In genomic region chr5:67992919-67993318, GRCh38 we compare ENCODE assay signal across 24 cellular contexts.
A peak's percentile ranks its signal among the peaks of the same experiment; 100 is the strongest.
DNase-seq lines count a peak whose midpoint lies in the region; FAIRE-seq and TF ChIP-seq lines count a peak whose summit lies in the region.
"Had no signal": no experiment of that assay in that cellular context is flagged by ENCODE, and none has a peak within 500 bp of the region (broad histone marks: within the 10 kb centered on the region; RNA-seq: fewer than 3 reads in every experiment).

No MANE protein-coding gene starts in this region.

- H2BK5ac ChIP-seq in mesenchymal stem cell (ENCODE audit: low read depth, low read length, poor library complexity, severe bottlenecking) (no peak overlapping the region), neuronal stem cell (ENCODE audit: low read length) (no peak overlapping the region)

- H3K27me3 ChIP-seq in keratinocyte (ENCODE audit: control insufficient read depth, extremely low read depth, insufficient read depth, low read length) (no peaks in the 10 kb centered on the region), mesenchymal stem cell (ENCODE audit: control insufficient read depth in 1 of 2, insufficient read depth in 1 of 2, low read length in 2 of 2) (no peaks in the 10 kb centered on the region), neuronal stem cell (ENCODE audit: control insufficient read depth in 3 of 3, insufficient read depth in 3 of 3, low read depth in 1 of 3, low read length in 3 of 3) (no peaks in the 10 kb centered on the region)

- 100% methylated on average over 1 of the region's 3 CpGs for WGBS in mesenchymal stem cell
- no CpG with 5 or more reads among the region's 3 CpGs for WGBS in neuronal stem cell (ENCODE audit: extremely low coverage in 2 of 2, insufficient read length in 2 of 2, insufficient replicate concordance in 1 of 2), 2 donors

- H3K4ac ChIP-seq in mesenchymal stem cell (ENCODE audit: low read depth in 1 of 2, low read length in 2 of 2) (no peak overlapping the region), neuronal stem cell (ENCODE audit: low read length) (no peak overlapping the region)

- H2AFZ ChIP-seq in keratinocyte (ENCODE audit: control insufficient read depth, low read length): no peak overlapping the region
- no peak overlapping the region for H2AFZ ChIP-seq in mesenchymal stem cell (ENCODE audit: low read depth, low read length)
- no peak overlapping the region for H2AFZ ChIP-seq in neuronal stem cell (ENCODE audit: low read length)
- H2AFZ ChIP-seq: PC-9 had no signal

- H3K27ac ChIP-seq in keratinocyte (ENCODE audit: control insufficient read depth, insufficient read depth, low read length) (no peak overlapping the region), mesenchymal stem cell (ENCODE audit: low read length, poor library complexity, severe bottlenecking) (no peak overlapping the region), neuronal stem cell (replicated peaks; ENCODE audit: low read length) (no peak overlapping the region)
- H3K27ac ChIP-seq: coronary artery, PC-9, prostate gland had no signal

- no peak overlapping the region for H3K18ac ChIP-seq in mesenchymal stem cell (ENCODE audit: low read depth in 1 of 2, low read length in 2 of 2)
- H3K18ac ChIP-seq in neuronal stem cell (ENCODE audit: low read length): no peak overlapping the region

- H3K9ac ChIP-seq in keratinocyte (ENCODE audit: control insufficient read depth, extremely low read depth, insufficient read depth, low read length) (no peak overlapping the region), mesenchymal stem cell (ENCODE audit: low read length) (no peak overlapping the region), neuronal stem cell (ENCODE audit: low read depth, low read length, poor library complexity) (no peak overlapping the region)

- H3K27ac Mint-ChIP-seq in chondrocyte (ENCODE audit: unreplicated experiment): peak overlapping the region; percentile 1
- H3K27ac Mint-ChIP-seq: natural killer cell treated with Interleukin-12 subunit alpha and Interleukin-12 subunit beta and Interleukin-15 and Interleukin-18, amount 100 ng/mL, for 72 hours; T-helper 1 cell treated with Interleukin-12 subunit alpha and Interleukin-12 subunit beta and Interleukin-4 antibody, amounts not matched to agents 30 μg/mL and 1 μg/mL, for 36 hours had no signal

- H3K4me3 ChIP-seq in keratinocyte (ENCODE audit: control insufficient read depth in 2 of 3, extremely low read depth in 1 of 3, insufficient read depth in 2 of 3, low read depth in 1 of 3, low read length in 3 of 3) (no peak overlapping the region), mesenchymal stem cell (ENCODE audit: insufficient read depth in 1 of 2, low read depth in 1 of 2, low read length in 2 of 2) (no peak overlapping the region), neuronal stem cell (ENCODE audit: low read length in 2 of 2) (no peak overlapping the region)
- H3K4me3 ChIP-seq: coronary artery, lung, PC-9, prostate gland had no signal

- no peaks in the 10 kb centered on the region for H3K9me3 Mint-ChIP-seq in chondrocyte (ENCODE audit: low read depth)
- H3K9me3 Mint-ChIP-seq: natural killer cell treated with Interleukin-12 subunit alpha and Interleukin-12 subunit beta and Interleukin-15 and Interleukin-18, amount 100 ng/mL, for 72 hours; T-helper 1 cell treated with Interleukin-12 subunit alpha and Interleukin-12 subunit beta and Interleukin-4 antibody, amounts not matched to agents 30 μg/mL and 1 μg/mL, for 36 hours had no signal

- H3K23ac ChIP-seq in mesenchymal stem cell (ENCODE audit: low read length in 2 of 2): no peak overlapping the region
- no peak overlapping the region for H3K23ac ChIP-seq in neuronal stem cell (ENCODE audit: low read depth, low read length, poor library complexity)

- H2BK12ac ChIP-seq in mesenchymal stem cell (ENCODE audit: low read length in 2 of 2): peak overlapping the region in 1 of 2 experiments; percentile 56
- no peak overlapping the region for H2BK12ac ChIP-seq in neuronal stem cell (ENCODE audit: low read length)

- H3K14ac ChIP-seq in mesenchymal stem cell (ENCODE audit: low read length in 2 of 2) (no peak overlapping the region), neuronal stem cell (ENCODE audit: low read length) (no peak overlapping the region)

- no peak for TF ChIP-seq CTCF in chondrocyte (IDR thresholded peaks at IDR 0.05)
- TF ChIP-seq CTCF in keratinocyte (optimal IDR thresholded peaks at IDR 0.05 in 1 of 3, IDR thresholded peaks at IDR 0.05 in 1 of 3, conservative IDR thresholded peaks at IDR 0.05 in 1 of 3; ENCODE audit: extremely low read depth in 1 of 3, insufficient read depth in 2 of 3, low read length in 3 of 3): no peak

- H3K79me2 ChIP-seq in keratinocyte (ENCODE audit: control insufficient read depth, insufficient read depth, low read length): no peaks in the 10 kb centered on the region

- H2AK5ac ChIP-seq in mesenchymal stem cell (ENCODE audit: low read length, severe bottlenecking) (no peak overlapping the region), neuronal stem cell (ENCODE audit: low read depth, low read length) (no peak overlapping the region)

- H3K4me1 ChIP-seq in keratinocyte (ENCODE audit: control insufficient read depth, extremely low read depth, insufficient read depth, low read length): no peaks in the 10 kb centered on the region
- H3K4me1 ChIP-seq in mesenchymal stem cell (ENCODE audit: control insufficient read depth, insufficient read depth, low read depth, low read length): peaks cover 1% of the 10 kb centered on the region
- no peaks in the 10 kb centered on the region for H3K4me1 ChIP-seq in neuronal stem cell (ENCODE audit: control insufficient read depth in 2 of 2, insufficient read depth in 1 of 2, low read depth in 1 of 2, low read length in 2 of 2)
- H3K4me1 ChIP-seq: prostate gland had no signal

- H2BK120ac ChIP-seq in mesenchymal stem cell (ENCODE audit: low read depth, low read length) (no peak overlapping the region), neuronal stem cell (ENCODE audit: low read depth, low read length) (no peak overlapping the region)

- no peaks in the 10 kb centered on the region for H3K79me1 ChIP-seq in mesenchymal stem cell (replicated peaks; ENCODE audit: low read length, poor library complexity, severe bottlenecking)
- no peaks in the 10 kb centered on the region for H3K79me1 ChIP-seq in neuronal stem cell (ENCODE audit: low read depth, low read length)

- H3K27me3 Mint-ChIP-seq in chondrocyte (ENCODE audit: low read depth): no peaks in the 10 kb centered on the region

- DNase-seq in AG08395 (ENCODE audit: low spot score): peak; percentile 60
- peak; percentile 40 for DNase-seq in M059J (ENCODE audit: low read depth)
- DNase-seq in chondrocyte (ENCODE audit: low spot score): no peak
- DNase-seq in keratinocyte (ENCODE audit: low read depth, low spot score): no peak
- no peak for DNase-seq in mesenchymal stem cell
- no peak for DNase-seq in H4 (ENCODE audit: low spot score)
- DNase-seq in NCI-H526 (lab: John Stamatoyannopoulos, UW): no peak
- no peak for DNase-seq in neuronal stem cell (ENCODE audit: low spot score)
- DNase-seq: activated CD8-positive, alpha-beta memory T cell treated with anti-CD3 and anti-CD28 coated beads, Interleukin-2, amount 50 U/mL, for 48 hours; activated naive CD4-positive, alpha-beta T cell; anterior cingulate cortex; DMS153; glutamatergic neuron; NCI-H1436; NCI-H774; PC-9; stimulated activated CD4-positive, alpha-beta T cell treated with anti-CD3 and anti-CD28 coated beads, Interleukin-4, amount 100 ng/mL, for 4 hours had no signal

- no peaks in the 10 kb centered on the region for H3K36me3 Mint-ChIP-seq in chondrocyte (ENCODE audit: low read depth)
- H3K36me3 Mint-ChIP-seq: natural killer cell treated with Interleukin-12 subunit alpha and Interleukin-12 subunit beta and Interleukin-15 and Interleukin-18, amount 100 ng/mL, for 72 hours had no signal

- H3K36me3 ChIP-seq in keratinocyte (ENCODE audit: control insufficient read depth in 2 of 2, extremely low read depth in 1 of 2, insufficient read depth in 2 of 2, low read length in 2 of 2): no peaks in the 10 kb centered on the region
- H3K36me3 ChIP-seq in mesenchymal stem cell (ENCODE audit: control insufficient read depth in 1 of 2, insufficient read depth in 2 of 2, low read depth in 1 of 2, low read length in 2 of 2): no peaks in the 10 kb centered on the region
- no peaks in the 10 kb centered on the region for H3K36me3 ChIP-seq in neuronal stem cell (replicated peaks in 1 of 2; ENCODE audit: control insufficient read depth in 2 of 2, insufficient read depth in 2 of 2, low read length in 2 of 2)
- H3K36me3 ChIP-seq: prostate gland had no signal

- H3K4me1 Mint-ChIP-seq in chondrocyte (ENCODE audit: low read depth): peaks cover 60% of the 10 kb centered on the region

- no peak overlapping the region for H2BK15ac ChIP-seq in mesenchymal stem cell (ENCODE audit: low read depth, poor library complexity, severe bottlenecking)
- no peak overlapping the region for H2BK15ac ChIP-seq in neuronal stem cell (ENCODE audit: low read length)

- H3K9me1 ChIP-seq in keratinocyte (ENCODE audit: control insufficient read depth, extremely low read depth, insufficient read depth, low read length): no peaks in the 10 kb centered on the region

- dilution Hi-C loops in keratinocyte (cut with MboI; ENCODE audit: extremely low pct_ligation_motif_present, low sequenced_read_pairs): no loop called here

- H3K9me3 ChIP-seq in keratinocyte (ENCODE audit: control insufficient read depth, low read depth, low read length) (no peaks in the 10 kb centered on the region), mesenchymal stem cell (ENCODE audit: control insufficient read depth, low read length) (no peaks in the 10 kb centered on the region), neuronal stem cell (replicated peaks in 1 of 2; ENCODE audit: control insufficient read depth in 2 of 2, insufficient read depth in 1 of 2, low read depth in 1 of 2, low read length in 2 of 2) (no peaks in the 10 kb centered on the region)
- H3K9me3 ChIP-seq: prostate gland had no signal

- H4K91ac ChIP-seq in mesenchymal stem cell (ENCODE audit: low read length) (no peak overlapping the region), neuronal stem cell (ENCODE audit: low read depth, low read length, poor library complexity) (no peak overlapping the region)

- H3K4me3 Mint-ChIP-seq in chondrocyte (ENCODE audit: unreplicated experiment): no peak overlapping the region
- H3K4me3 Mint-ChIP-seq: natural killer cell treated with Interleukin-12 subunit alpha and Interleukin-12 subunit beta and Interleukin-15 and Interleukin-18, amount 100 ng/mL, for 72 hours; T-helper 1 cell treated with Interleukin-12 subunit alpha and Interleukin-12 subunit beta and Interleukin-4 antibody, amounts not matched to agents 30 μg/mL and 1 μg/mL, for 36 hours had no signal

- peak; percentile 34 for FAIRE-seq in keratinocyte (lab: Jason Lieb, UNC)
- FAIRE-seq: GM12892, urothelium cell line had no signal

- H3K4me2 ChIP-seq in keratinocyte (ENCODE audit: control insufficient read depth, extremely low read depth, insufficient read depth, low read depth, low read length) (no peak overlapping the region), mesenchymal stem cell (ENCODE audit: low read length, poor library complexity, severe bottlenecking) (no peak overlapping the region), neuronal stem cell (ENCODE audit: insufficient read depth, low read length, poor library complexity, severe bottlenecking) (no peak overlapping the region)
- H3K4me2 ChIP-seq: PC-9 had no signal

- no peaks in the 10 kb centered on the region for H4K20me1 ChIP-seq in keratinocyte (ENCODE audit: control insufficient read depth, extremely low read depth, insufficient read depth, low read length)

- no peak overlapping the region for H4K8ac ChIP-seq in mesenchymal stem cell (ENCODE audit: low read length)
- H4K8ac ChIP-seq in neuronal stem cell (ENCODE audit: low read depth, low read length): no peak overlapping the region

Comparison
In these comparisons a context has a peak if more than half of its experiments do, and no peak if none do; other contexts are left out.
1. DNase-seq: peak in AG08395 (single experiment) and M059J (single experiment); none in chondrocyte (single experiment), keratinocyte (single experiment), mesenchymal stem cell (single experiment), H4 (single experiment), NCI-H526 (0 of 2) and neuronal stem cell (single experiment).